In genomic region chr3:11230125-11230524, GRCh38 we compare ENCODE assay signal across 21 cellular contexts.
DNase-seq lines count a peak whose midpoint lies in the region; ATAC-seq and TF ChIP-seq lines count a peak whose summit lies in the region.
"Had no signal": no experiment of that assay in that cellular context is flagged by ENCODE, and none has a peak within 500 bp of the region (broad histone marks: within the 10 kb centered on the region; RNA-seq: fewer than 3 reads in every experiment).

No MANE protein-coding gene starts in this region.

- ATAC-seq in memory B cell (ENCODE audit: low read depth) (no peak), GM18861 (IDR thresholded peaks at IDR 0.05; ENCODE audit: unreplicated experiment) (no peak)
- ATAC-seq: CD8-positive, alpha-beta T cell had no signal

- no peaks in the 10 kb centered on the region for H3K36me3 Mint-ChIP-seq in memory B cell
- H3K36me3 Mint-ChIP-seq: CD8-positive, alpha-beta T cell had no signal

- TF ChIP-seq CTCF in epithelial cell of esophagus (IDR thresholded peaks at IDR 0.05; ENCODE audit: insufficient read depth, low read depth, low read length, missing control alignments): no peak

- H3K27me3 Mint-ChIP-seq in memory B cell: peaks cover 3% of the 10 kb centered on the region

- peak overlapping the region; percentile 25 for H3K27ac Mint-ChIP-seq in memory B cell
- H3K27ac Mint-ChIP-seq: CD8-positive, alpha-beta T cell; HFFc6 had no signal

- peaks cover 25% of the 10 kb centered on the region for H3K4me1 Mint-ChIP-seq in memory B cell

- H3K9me3 Mint-ChIP-seq in memory B cell: no peaks in the 10 kb centered on the region
- H3K9me3 Mint-ChIP-seq: CD8-positive, alpha-beta T cell; HFFc6 had no signal

- no peak overlapping the region for H3K4me3 ChIP-seq in epithelial cell of esophagus (ENCODE audit: low read length)
- H3K4me3 ChIP-seq: BLaER1 treated with 17β-estradiol and CSF1 and Interleukin-3, amounts not matched to agents 10 nM and 100 nM; Peyer's patch had no signal

- no peak overlapping the region for H3K4me3 Mint-ChIP-seq in memory B cell
- H3K4me3 Mint-ChIP-seq: CD8-positive, alpha-beta T cell; HFFc6 had no signal

- DNase-seq in NCI-H226: peak; percentile 66
- DNase-seq in epithelial cell of esophagus (ENCODE audit: low read depth): peak; percentile 75
- no peak for DNase-seq in memory B cell (ENCODE audit: low spot score in 2 of 2)
- DNase-seq in DMS79 treated with DMSO at 0.1 percent for 48 hours (lab: John Stamatoyannopoulos, UW): no peak
- no peak for DNase-seq in NCI-H82 (lab: John Stamatoyannopoulos, UW)
- DNase-seq in NCI-H345 (lab: John Stamatoyannopoulos, UW): no peak
- DNase-seq: Calu3; CD8-positive, alpha-beta T cell; H7; HFFc6; IMR-90; MM.1S; NCI-H1092; NCI-H1436 treated with DMSO at 0.1 percent for 48 hours; NCI-H2029; NK-92 treated with Interleukin-12 subunit alpha and Interleukin-12 subunit beta, amount 100 ng/mL, for 24 hours; Peyer's patch; SHP77 treated with DMSO at 0.1 percent for 48 hours; SK-N-SH had no signal

Comparison
In these comparisons a context has a peak if more than half of its experiments do, and no peak if none do; other contexts are left out.
1. DNase-seq: peak in NCI-H226 (single experiment) and epithelial cell of esophagus (single experiment); none in memory B cell (0 of 2), DMS79 treated with DMSO at 0.1 percent for 48 hours (single experiment), NCI-H82 (single experiment) and NCI-H345 (single experiment).